19 cellular contexts compared by ENCODE assay signal in genomic region chr1:93533677-93534076, GRCh38.
A peak's percentile ranks its signal among the peaks of the same experiment; 100 is the strongest.
DNase-seq lines count a peak whose midpoint lies in the region; ATAC-seq, FAIRE-seq and TF ChIP-seq lines count a peak whose summit lies in the region.
"Had no signal": no experiment of that assay in that cellular context is flagged by ENCODE, and none has a peak within 500 bp of the region (broad histone marks: within the 10 kb centered on the region; RNA-seq: fewer than 3 reads in every experiment).

No MANE protein-coding gene starts in this region.

- H3K9me3 Mint-ChIP-seq in GM23338 (no peaks in the 10 kb centered on the region), progenitor cell of endocrine pancreas (ENCODE audit: low read depth) (no peaks in the 10 kb centered on the region)
- H3K9me3 Mint-ChIP-seq: CD4-positive, CD25-positive, alpha-beta regulatory T cell; CD8-positive, alpha-beta T cell; HFFc6 had no signal

- no peaks in the 10 kb centered on the region for H3K4me1 Mint-ChIP-seq in GM23338
- no peaks in the 10 kb centered on the region for H3K4me1 Mint-ChIP-seq in progenitor cell of endocrine pancreas (ENCODE audit: low read depth)
- H3K4me1 Mint-ChIP-seq: B cell; CD4-positive, CD25-positive, alpha-beta regulatory T cell had no signal

- H3K4me1 ChIP-seq in GM23338 (ENCODE audit: insufficient read depth): no peaks in the 10 kb centered on the region
- H3K4me1 ChIP-seq: BLaER1, Caco-2, HAP-1 had no signal

- H3K27me3 Mint-ChIP-seq in GM23338 (ENCODE audit: insufficient read depth, low read depth, poor library complexity): peaks cover 3% of the 10 kb centered on the region
- H3K27me3 Mint-ChIP-seq in progenitor cell of endocrine pancreas: no peaks in the 10 kb centered on the region
- H3K27me3 Mint-ChIP-seq: B cell had no signal

- TF ChIP-seq CTCF in GM23338 (conservative IDR thresholded peaks at IDR 0.05; ENCODE audit: low read depth in 2 of 2) (no peak), VCaP (conservative IDR thresholded peaks at IDR 0.05) (no peak), progenitor cell of endocrine pancreas (IDR thresholded peaks at IDR 0.05; ENCODE audit: unreplicated experiment) (no peak)

- peaks cover 8% of the 10 kb centered on the region; the same call in 1 of the 2 replicates for H3K36me3 ChIP-seq in GM23338 (ENCODE audit: insufficient read depth)
- H3K36me3 ChIP-seq: HAP-1 had no signal

- no peaks in the 10 kb centered on the region for H4K20me1 ChIP-seq in GM23338 (replicated peaks; ENCODE audit: insufficient read depth)
- H4K20me1 ChIP-seq: BLaER1 had no signal

- H3K27ac Mint-ChIP-seq in GM23338 (no peak overlapping the region), progenitor cell of endocrine pancreas (peak overlapping the region; percentile 27)
- H3K27ac Mint-ChIP-seq: B cell; CD4-positive, CD25-positive, alpha-beta regulatory T cell; CD8-positive, alpha-beta T cell; HFFc6 had no signal

- H2AFZ ChIP-seq in GM23338: no peak overlapping the region

- H3K27ac ChIP-seq in GM23338 (ENCODE audit: low read depth) (peak overlapping the region; percentile 3; the same call in 1 of the 2 replicates), VCaP (peak overlapping the region; percentile 18)
- H3K27ac ChIP-seq: BLaER1, C4-2B had no signal

- H3K4me3 Mint-ChIP-seq in GM23338: no peak overlapping the region
- no peak overlapping the region for H3K4me3 Mint-ChIP-seq in progenitor cell of endocrine pancreas (ENCODE audit: low read depth)
- H3K4me3 Mint-ChIP-seq: B cell; CD4-positive, CD25-positive, alpha-beta regulatory T cell; CD8-positive, alpha-beta T cell; HFFc6 had no signal

- intact Hi-C loops in Right ventricle myocardium inferior (cut with DNase I): loop anchor here (5.0 kb wide), 1 partner anchor 71 kb away; no protein-coding TSS in a partner anchor

- no peak for DNase-seq in GM23338 (ENCODE audit: low spot score)
- no peak for DNase-seq in progenitor cell of endocrine pancreas (ENCODE audit: low spot score, unreplicated experiment)
- no peak for DNase-seq in Right ventricle myocardium inferior (ENCODE audit: missing footprints)
- no peak for DNase-seq in GM19239 (ENCODE audit: insufficient read length, low spot score)
- DNase-seq: Caco-2; CD4-positive, CD25-positive, alpha-beta regulatory T cell; CD8-positive, alpha-beta T cell; DMS153; DND-41; GOT3; HFFc6 had no signal

- H3K36me3 Mint-ChIP-seq in GM23338 (ENCODE audit: low read depth) (peaks cover 35% of the 10 kb centered on the region), progenitor cell of endocrine pancreas (ENCODE audit: insufficient read depth) (peaks cover 22% of the 10 kb centered on the region)
- H3K36me3 Mint-ChIP-seq: CD4-positive, CD25-positive, alpha-beta regulatory T cell; CD8-positive, alpha-beta T cell had no signal

- no peak overlapping the region for H3K4me3 ChIP-seq in GM23338
- H3K4me3 ChIP-seq: BLaER1, HAP-1 had no signal

- H3K27me3 ChIP-seq in GM23338 (ENCODE audit: insufficient read depth): no peaks in the 10 kb centered on the region
- H3K27me3 ChIP-seq: BLaER1 had no signal

- ATAC-seq in GM23338: no peak
- ATAC-seq in HG02870 (IDR thresholded peaks at IDR 0.05; ENCODE audit: unreplicated experiment): no peak
- ATAC-seq in Right ventricle myocardium inferior: no peak
- ATAC-seq: CD8-positive, alpha-beta T cell had no signal

- no peaks in the 10 kb centered on the region; the same call in 1 of the 2 replicates for H3K79me2 ChIP-seq in GM23338 (replicated peaks; ENCODE audit: insufficient read depth)

- H3K9me2 ChIP-seq in GM23338 (ENCODE audit: insufficient read depth): no peaks in the 10 kb centered on the region

- H3F3A ChIP-seq in GM23338 (replicated peaks; ENCODE audit: low read depth): no peaks in the 10 kb centered on the region

- no peak for FAIRE-seq in GM19239 (lab: Jason Lieb, UNC)
- FAIRE-seq: GM12892, H54 had no signal

- no peak overlapping the region for H3K4me2 ChIP-seq in GM23338
- H3K4me2 ChIP-seq: BLaER1 had no signal

TF ChIP-seq in GM23338, 12 proteins besides CTCF, POLR2A, EP300 and RAD21:
- TF ChIP-seq ZNF114 (CRISPR knock-in tag; IDR thresholded peaks at IDR 0.05): no peak
- TF ChIP-seq NANOG (IDR thresholded peaks at IDR 0.05; ENCODE audit: borderline replicate concordance): no peak
- no peak for TF ChIP-seq ZNF462 (CRISPR knock-in tag; IDR thresholded peaks at IDR 0.05)
- TF ChIP-seq POLR2AphosphoS5 (IDR thresholded peaks at IDR 0.05; ENCODE audit: low read depth): no peak
- TF ChIP-seq ETS1 (IDR thresholded peaks at IDR 0.05): no peak
